ENCODE assay signal across 8 cellular contexts in the genomic region with DNA sequence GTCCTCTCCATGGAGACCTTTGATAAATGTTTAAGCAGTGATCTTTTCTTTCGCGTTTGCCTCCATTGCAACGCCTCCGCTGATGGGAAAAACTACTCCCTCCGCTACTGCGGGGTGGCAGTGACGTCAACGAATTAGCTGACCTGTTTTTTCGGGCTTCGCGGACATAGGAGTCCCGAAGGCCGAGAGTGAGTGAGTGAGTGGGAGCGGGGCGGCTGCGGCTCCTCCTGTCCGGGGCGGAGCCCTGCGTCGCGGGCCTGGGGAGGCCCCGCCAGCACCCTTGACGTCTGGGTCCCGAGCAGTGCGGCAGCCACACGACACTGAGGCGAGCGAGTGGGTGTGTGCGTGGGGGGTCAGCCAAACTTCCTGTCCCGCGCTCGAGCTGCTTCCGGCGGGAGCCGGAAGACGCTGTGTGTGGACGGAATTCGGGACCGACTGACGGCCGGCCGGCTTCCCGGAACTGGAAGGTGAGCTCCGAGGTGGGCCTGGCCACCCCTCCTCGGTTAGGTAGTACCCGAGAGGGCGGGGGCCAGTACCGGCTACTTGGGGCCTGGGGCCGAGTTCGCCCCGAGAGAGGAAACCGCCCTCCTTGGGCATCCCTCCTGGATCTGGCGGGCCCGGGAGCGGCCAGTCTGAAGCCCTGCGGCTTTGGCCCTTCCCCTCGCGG. TPM values are rescaled to one million over a fixed set of nuclear protein-coding genes. Genes with fewer than 3 reads are reported as not detected.
DNase-seq lines count a peak whose midpoint lies in the region; ATAC-seq lines count a peak whose summit lies in the region.

Gene ZNF410 (plus strand): TSS at position 411 of the 667 bp plus-strand sequence. CDS start 5,317 bp downstream, outside the sequence.

- ATAC-seq in GM19468 (IDR thresholded peaks at IDR 0.05; ENCODE audit: extremely low read depth, unreplicated experiment): peak; percentile 92

- peak within 1 kb of the TSS; percentile 91 to 99 (median 96) for H3K4me3 Mint-ChIP-seq in CD8-positive, alpha-beta memory T cell

- CTCF ChIA-PET in CD8-positive, alpha-beta memory T cell (lab: Charles Lee): interaction anchor here (0.9 to 1.6 kb wide), 4 partner anchors 12 to 170 kb away, joined by 3 to 5 read pairs (median 4); no protein-coding TSS in a partner anchor

- no peaks in the 10 kb centered on the region for H3K27me3 ChIP-seq in CD8-positive, alpha-beta memory T cell (ENCODE audit: insufficient read depth, low read length, poor library complexity, severe bottlenecking)

- H3K4me1 Mint-ChIP-seq in CD8-positive, alpha-beta memory T cell: peaks cover 43 to 60% (median 57%) of the 10 kb centered on the region in 3 donors

- H3K27ac Mint-ChIP-seq in CD8-positive, alpha-beta memory T cell: peak within 1 kb of the TSS; percentile 87 to 99 (median 98)

- DNase-seq in CD8-positive, alpha-beta memory T cell: peak; percentile 79 to 89 (median 86)
- DNase-seq in HS-5 (ENCODE audit: low read depth) (peak; percentile 84), lung microvascular endothelial cell (ENCODE audit: low read depth in 2 of 2) (peak; percentile 93 to 96)
- peak; percentile 91 for DNase-seq in NK-92 treated with Interleukin-12 subunit alpha and Interleukin-12 subunit beta, amount 100 ng/mL, for 24 hours (lab: John Stamatoyannopoulos, UW)
- DNase-seq in activated CD8-positive, alpha-beta memory T cell treated with anti-CD3 and anti-CD28 coated beads for 24 hours: peak; percentile 94
- DNase-seq in effector CD8-positive, alpha-beta T cell (lab: John Stamatoyannopoulos, UW): peak; percentile 79
- DNase-seq in stimulated activated CD4-positive, alpha-beta T cell treated with anti-CD3 and anti-CD28 coated beads, TNF-alpha, amount 100 ng/mL, for 48 hours (ENCODE audit: low read depth in 3 of 3): peak; percentile 88 to 92 (median 90)

- peak within 1 kb of the TSS; percentile 92 for H3K27ac ChIP-seq in CD8-positive, alpha-beta memory T cell (ENCODE audit: low read depth, low read length)

- POLR2A ChIA-PET in CD8-positive, alpha-beta memory T cell (lab: Charles Lee): interaction anchor here (0.8 to 1.8 kb wide), 5 partner anchors 30 to 173 kb away, joined by 3 to 11 read pairs (median 5); partner anchors contain the start of gene PTGR2

- no peaks in the 10 kb centered on the region for H3K9me3 ChIP-seq in CD8-positive, alpha-beta memory T cell (ENCODE audit: low read length)

- H3K9me3 Mint-ChIP-seq in CD8-positive, alpha-beta memory T cell: no peaks in the 10 kb centered on the region

- peak within 1 kb of the TSS; percentile 86 for H3K4me3 ChIP-seq in CD8-positive, alpha-beta memory T cell (ENCODE audit: low read length)

- peaks cover 30% of the 10 kb centered on the region for H3K4me1 ChIP-seq in CD8-positive, alpha-beta memory T cell (ENCODE audit: insufficient read depth, low read length)

- no peaks in the 10 kb centered on the region for H3K36me3 ChIP-seq in CD8-positive, alpha-beta memory T cell (ENCODE audit: insufficient read depth, low read length)

- peaks cover 0 to 17% (median 1%) of the 10 kb centered on the region in 3 donors for H3K36me3 Mint-ChIP-seq in CD8-positive, alpha-beta memory T cell

- no peaks in the 10 kb centered on the region for H3K27me3 Mint-ChIP-seq in CD8-positive, alpha-beta memory T cell

RNA-seq across cellular contexts. Expression of gene ZNF410, which starts in this region (rescaled TPM):
- 10 to 100 TPM; 65.2 to 72.4 TPM for total RNA-seq in CD8-positive, alpha-beta memory T cell
- polyA plus RNA-seq in CD8-positive, alpha-beta memory T cell: 76.4 TPM
- total RNA-seq in lung microvascular endothelial cell: 42.9 and 52.4 TPM in 2 replicates

Comparison
In these comparisons a context has a peak if more than half of its experiments do, and no peak if none do; other contexts are left out.
1. Peak in every context shown above with its lines: DNase-seq, ATAC-seq, H3K4me3 ChIP-seq and H3K27ac ChIP-seq.